ENCODE assay signal across 25 cellular contexts in genomic region chr13:91157273-91158014, GRCh38.
"Had no signal": no experiment of that assay in that cellular context is flagged by ENCODE, and none has a peak within 500 bp of the region (broad histone marks: within the 10 kb centered on the region; RNA-seq: fewer than 3 reads in every experiment).

No MANE protein-coding gene starts in this region.

- H3K36me3 Mint-ChIP-seq: activated CD4-positive, alpha-beta memory T cell treated with anti-CD3 and anti-CD28 coated beads for 36 hours; activated naive CD4-positive, alpha-beta T cell treated with anti-CD3 and anti-CD28 coated beads, Interleukin-2, amount 10 ng/mL, durations not matched to agents 7 days and 5 days; activated naive CD8-positive, alpha-beta T cell treated with anti-CD3 and anti-CD28 coated beads for 36 hours; WTC11 had no signal

- H3K27me3 ChIP-seq: brain microvascular endothelial cell, cardiac muscle cell had no signal

- H3K9me3 Mint-ChIP-seq: activated CD4-positive, alpha-beta memory T cell treated with anti-CD3 and anti-CD28 coated beads for 36 hours; activated CD4-positive, alpha-beta T cell treated with anti-CD3 and anti-CD28 coated beads, Interleukin-2, amount 10 ng/mL, durations not matched to agents 24 days and 14 days; activated naive CD4-positive, alpha-beta T cell treated with anti-CD3 and anti-CD28 coated beads, Interleukin-2, amount 10 ng/mL, durations not matched to agents 7 days and 5 days; activated naive CD8-positive, alpha-beta T cell treated with anti-CD3 and anti-CD28 coated beads for 36 hours; activated T-cell treated with anti-CD3 and anti-CD28 coated beads, Interleukin-2, amount 50 U/mL, for 72 hours; activated T-helper 2 cell treated with anti-CD3 and anti-CD28 coated beads, Interferon-gamma antibody, Interleukin-2, Interleukin-4, amounts not matched to agents 10 μg/mL and 5 μg/mL and 100 μg/mL, durations not matched to agents 14 hours and 24 hours and 36 hours; T-helper 1 cell treated with Interleukin-12 subunit alpha and Interleukin-12 subunit beta and Interleukin-4 antibody, amounts not matched to agents 30 μg/mL and 1 μg/mL, for 36 hours; WTC11 had no signal

- H3K4me3 Mint-ChIP-seq: activated CD4-positive, alpha-beta memory T cell treated with anti-CD3 and anti-CD28 coated beads for 36 hours; activated CD4-positive, alpha-beta T cell treated with anti-CD3 and anti-CD28 coated beads, Interleukin-2, amount 10 ng/mL, durations not matched to agents 24 days and 14 days; activated naive CD4-positive, alpha-beta T cell treated with anti-CD3 and anti-CD28 coated beads, Interleukin-2, amount 10 ng/mL, durations not matched to agents 7 days and 5 days; activated naive CD8-positive, alpha-beta T cell treated with anti-CD3 and anti-CD28 coated beads for 36 hours; activated T-cell treated with anti-CD3 and anti-CD28 coated beads, Interleukin-2, amount 50 U/mL, for 72 hours; T-helper 1 cell treated with Interleukin-12 subunit alpha and Interleukin-12 subunit beta and Interleukin-4 antibody, amounts not matched to agents 30 μg/mL and 1 μg/mL, for 36 hours; WTC11 had no signal

- H3K27ac Mint-ChIP-seq: activated CD4-positive, alpha-beta memory T cell treated with anti-CD3 and anti-CD28 coated beads for 36 hours; activated CD4-positive, alpha-beta T cell treated with anti-CD3 and anti-CD28 coated beads, Interleukin-2, amount 10 ng/mL, durations not matched to agents 24 days and 14 days; activated naive CD4-positive, alpha-beta T cell treated with anti-CD3 and anti-CD28 coated beads, Interleukin-2, amount 10 ng/mL, durations not matched to agents 7 days and 5 days; activated naive CD8-positive, alpha-beta T cell treated with anti-CD3 and anti-CD28 coated beads for 36 hours; activated T-cell treated with anti-CD3 and anti-CD28 coated beads, Interleukin-2, amount 50 U/mL, for 72 hours; activated T-helper 2 cell treated with anti-CD3 and anti-CD28 coated beads, Interferon-gamma antibody, Interleukin-2, Interleukin-4, amounts not matched to agents 10 μg/mL and 5 μg/mL and 100 μg/mL, durations not matched to agents 14 hours and 24 hours and 36 hours; T-helper 1 cell treated with Interleukin-12 subunit alpha and Interleukin-12 subunit beta and Interleukin-4 antibody, amounts not matched to agents 30 μg/mL and 1 μg/mL, for 36 hours; WTC11 had no signal

- H3K27ac ChIP-seq: brain microvascular endothelial cell, cardiac muscle cell had no signal

- DNase-seq: activated CD4-positive, alpha-beta memory T cell treated with anti-CD3 and anti-CD28 coated beads for 36 hours; activated CD4-positive, alpha-beta T cell treated with anti-CD3 and anti-CD28 coated beads, Interleukin-2, amount 10 ng/mL, durations not matched to agents 24 days and 14 days; activated CD4-positive, CD25-positive, alpha-beta regulatory T cell treated with anti-CD3 and anti-CD28 coated beads, Interleukin-2, amount 50 U/mL, for 72 hours; activated CD8-positive, alpha-beta memory T cell treated with anti-CD3 and anti-CD28 coated beads, Interleukin-2, amount 50 U/mL, for 4 hours; activated gamma-delta T cell treated with Interleukin-2 at 50 U/mL for 16 hours; activated naive CD4-positive, alpha-beta T cell treated with anti-CD3 and anti-CD28 coated beads, Interleukin-2, amount 10 ng/mL, durations not matched to agents 7 days and 5 days; activated naive CD8-positive, alpha-beta T cell treated with anti-CD3 and anti-CD28 coated beads for 36 hours; activated T-cell treated with anti-CD3 and anti-CD28 coated beads, Interleukin-2, amount 50 U/mL, for 72 hours; brain microvascular endothelial cell; Karpas-422; MM.1S; NCI-H1105; NCI-H1436; NCI-H1694 treated with DMSO at 0.1 percent for 48 hours; NCI-H2029 treated with DMSO at 0.1 percent for 48 hours; NCI-H510A treated with DMSO at 0.1 percent for 48 hours; NCI-H774; NK-92 treated with Interleukin-12 subunit alpha and Interleukin-12 subunit beta, amount 100 ng/mL, for 24 hours; RPMI8226 had no signal

- H3K36me3 ChIP-seq: brain microvascular endothelial cell, cardiac muscle cell had no signal

- H3K4me3 ChIP-seq: cardiac muscle cell had no signal

- H3K27me3 Mint-ChIP-seq: activated naive CD4-positive, alpha-beta T cell treated with anti-CD3 and anti-CD28 coated beads, Interleukin-2, amount 10 ng/mL, durations not matched to agents 7 days and 5 days had no signal

- H3K4me1 Mint-ChIP-seq: activated CD4-positive, alpha-beta T cell treated with anti-CD3 and anti-CD28 coated beads, Interleukin-2, amount 10 ng/mL, durations not matched to agents 24 days and 14 days; activated naive CD4-positive, alpha-beta T cell treated with anti-CD3 and anti-CD28 coated beads, Interleukin-2, amount 10 ng/mL, durations not matched to agents 7 days and 5 days; activated naive CD8-positive, alpha-beta T cell treated with anti-CD3 and anti-CD28 coated beads for 36 hours had no signal

- ATAC-seq: activated T-cell treated with anti-CD3 and anti-CD28 coated beads, Interleukin-2, amount 50 U/mL, for 72 hours; Panc1; Right ventricle myocardium inferior; WTC11 had no signal
